21 cellular contexts compared by ENCODE assay signal in the genomic region with DNA sequence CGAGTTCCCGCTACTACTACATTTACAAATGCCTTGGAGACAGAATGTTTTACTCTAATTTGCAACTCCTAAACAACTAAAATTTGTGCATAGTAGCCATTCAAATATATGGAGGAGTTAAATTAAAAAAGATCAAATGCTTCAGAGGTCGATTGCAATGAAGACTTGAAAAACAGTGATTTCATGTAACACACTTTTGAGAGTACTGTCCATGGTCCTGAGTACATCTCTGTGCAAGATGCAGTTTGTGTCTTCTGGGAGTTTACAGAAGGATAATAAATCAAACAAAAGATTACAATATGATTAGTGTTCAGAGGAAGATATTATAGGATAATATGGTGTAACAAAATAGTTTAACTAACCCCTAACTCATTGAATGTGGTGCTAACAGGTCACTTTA.
DNase-seq lines count a peak whose midpoint lies in the region; FAIRE-seq and TF ChIP-seq lines count a peak whose summit lies in the region.
"Had no signal": no experiment of that assay in that cellular context is flagged by ENCODE, and none has a peak within 500 bp of the region (broad histone marks: within the 10 kb centered on the region; RNA-seq: fewer than 3 reads in every experiment).

No MANE protein-coding gene starts in this region.

- no peak overlapping the region for H4K8ac ChIP-seq in neuronal stem cell (ENCODE audit: low read depth, low read length)

- H4K91ac ChIP-seq in neuronal stem cell (ENCODE audit: low read depth, low read length, poor library complexity) = no peak overlapping the region

- H3K79me1 ChIP-seq in neuronal stem cell (ENCODE audit: low read depth, low read length) = no peaks in the 10 kb centered on the region

- H3K36me3 Mint-ChIP-seq in endothelial cell (ENCODE audit: low read depth, unreplicated experiment) = no peaks in the 10 kb centered on the region
- no peaks in the 10 kb centered on the region for H3K36me3 Mint-ChIP-seq in activated naive CD4-positive, alpha-beta T cell treated with anti-CD3 and anti-CD28 coated beads, Interleukin-2, amount 10 ng/mL, durations not matched to agents 7 days and 5 days
- no peaks in the 10 kb centered on the region for H3K36me3 Mint-ChIP-seq in Caco-2 (ENCODE audit: insufficient read depth, unreplicated experiment)

- no peak overlapping the region for H3K27ac ChIP-seq in neuronal stem cell (replicated peaks; ENCODE audit: low read length)
- H3K27ac ChIP-seq in kidney (ENCODE audit: low read depth in 2 of 2, low read length in 2 of 2) = no peak overlapping the region
- H3K27ac ChIP-seq: gastroesophageal sphincter, sigmoid colon, thyroid gland had no signal

- DNase-seq in HT-29 (ENCODE audit: low spot score) (peak; percentile 5), NT2/D1 (ENCODE audit: low read depth, low spot score) (peak; percentile 8), endothelial cell (ENCODE audit: low spot score) (peak; percentile 9), neuronal stem cell (ENCODE audit: low spot score) (peak; percentile 12), kidney (no peak), Caco-2 (no peak)
- DNase-seq in activated naive CD4-positive, alpha-beta T cell treated with anti-CD3 and anti-CD28 coated beads, Interleukin-2, amount 10 ng/mL, durations not matched to agents 7 days and 5 days = no peak
- DNase-seq: activated effector memory CD4-positive, alpha-beta T cell treated with anti-CD3 and anti-CD28 coated beads, Interleukin-2, amount 50 U/mL, for 16 hours; AML-193; amniotic stem cell; NCI-H1694; NCI-H345; NK-92 treated with Interleukin-12 subunit alpha and Interleukin-12 subunit beta, amount 100 ng/mL, for 24 hours; sigmoid colon; stimulated activated CD4-positive, alpha-beta T cell treated with anti-CD3 and anti-CD28 coated beads, Interleukin-1b, Interleukin-23, amount 100 ng/mL, for 48 hours; stimulated activated naive CD4-positive, alpha-beta T cell; T-helper 1 cell; thyroid gland had no signal

- H2BK12ac ChIP-seq in neuronal stem cell (ENCODE audit: low read length) = no peak overlapping the region

- H3K4ac ChIP-seq in neuronal stem cell (ENCODE audit: low read length) = no peak overlapping the region

- no peak overlapping the region for H2AFZ ChIP-seq in neuronal stem cell (ENCODE audit: low read length)

- no peaks in the 10 kb centered on the region for H3K9me3 ChIP-seq in NT2/D1 (ENCODE audit: insufficient read depth, low read length)
- H3K9me3 ChIP-seq in neuronal stem cell (replicated peaks in 1 of 2; ENCODE audit: control insufficient read depth in 2 of 2, insufficient read depth in 1 of 2, low read depth in 1 of 2, low read length in 2 of 2) = no peaks in the 10 kb centered on the region
- H3K9me3 ChIP-seq in kidney (ENCODE audit: control insufficient read depth in 1 of 2, low read length in 2 of 2) = no peaks in the 10 kb centered on the region
- H3K9me3 ChIP-seq in Caco-2 = no peaks in the 10 kb centered on the region
- H3K9me3 ChIP-seq: gastroesophageal sphincter, sigmoid colon, thyroid gland had no signal

- H3K9me3 Mint-ChIP-seq in endothelial cell (ENCODE audit: unreplicated experiment) (no peaks in the 10 kb centered on the region), Caco-2 (ENCODE audit: unreplicated experiment) (no peaks in the 10 kb centered on the region)
- H3K9me3 Mint-ChIP-seq in activated naive CD4-positive, alpha-beta T cell treated with anti-CD3 and anti-CD28 coated beads, Interleukin-2, amount 10 ng/mL, durations not matched to agents 7 days and 5 days = peaks cover 2% of the 10 kb centered on the region

- H3K4me1 Mint-ChIP-seq in endothelial cell (ENCODE audit: unreplicated experiment) = no peaks in the 10 kb centered on the region
- no peaks in the 10 kb centered on the region for H3K4me1 Mint-ChIP-seq in activated naive CD4-positive, alpha-beta T cell treated with anti-CD3 and anti-CD28 coated beads, Interleukin-2, amount 10 ng/mL, durations not matched to agents 7 days and 5 days
- H3K4me1 Mint-ChIP-seq in Caco-2 (ENCODE audit: low read depth, unreplicated experiment) = no peaks in the 10 kb centered on the region
- H3K4me1 Mint-ChIP-seq: central memory CD8-positive, alpha-beta T cell had no signal

- H3K23ac ChIP-seq in neuronal stem cell (ENCODE audit: low read depth, low read length, poor library complexity) = no peak overlapping the region

- no peak for FAIRE-seq in kidney (lab: Jason Lieb, UNC)
- FAIRE-seq: GM18507 had no signal

- H2AK5ac ChIP-seq in neuronal stem cell (ENCODE audit: low read depth, low read length) = no peak overlapping the region

- intact Hi-C loops in kidney (cut with DNase I) = no loop called here
- intact Hi-C loops in Caco-2 (cut with micrococcal nuclease; ENCODE audit: unreplicated experiment) = no loop called here

- H3K4me3 ChIP-seq in NT2/D1 (ENCODE audit: insufficient read length, low read depth) = no peak overlapping the region
- H3K4me3 ChIP-seq in neuronal stem cell (ENCODE audit: low read length in 2 of 2) = no peak overlapping the region
- no peak overlapping the region for H3K4me3 ChIP-seq in kidney (ENCODE audit: low read length in 2 of 2)
- H3K4me3 ChIP-seq in Caco-2 (ENCODE audit: low read depth, low read length) = no peak overlapping the region
- H3K4me3 ChIP-seq: gastroesophageal sphincter, sigmoid colon, thyroid gland had no signal

- no peak overlapping the region for H2BK15ac ChIP-seq in neuronal stem cell (ENCODE audit: low read length)

- H3K18ac ChIP-seq in neuronal stem cell (ENCODE audit: low read length) = no peak overlapping the region

- H3K4me2 ChIP-seq in neuronal stem cell (ENCODE audit: insufficient read depth, low read length, poor library complexity, severe bottlenecking) = no peak overlapping the region

- H3K36me3 ChIP-seq in NT2/D1 (ENCODE audit: insufficient read depth, insufficient read length, low read length) (no peaks in the 10 kb centered on the region), neuronal stem cell (replicated peaks in 1 of 2; ENCODE audit: control insufficient read depth in 2 of 2, insufficient read depth in 2 of 2, low read length in 2 of 2) (no peaks in the 10 kb centered on the region), kidney (ENCODE audit: control insufficient read depth in 1 of 2, insufficient read depth in 2 of 2, low read length in 2 of 2) (no peaks in the 10 kb centered on the region), Caco-2 (ENCODE audit: control insufficient read depth, insufficient read depth, low read length) (no peaks in the 10 kb centered on the region)
- H3K36me3 ChIP-seq: gastroesophageal sphincter, sigmoid colon, thyroid gland had no signal

- H3K4me1 ChIP-seq in NT2/D1 (ENCODE audit: insufficient read depth, insufficient read length) (no peaks in the 10 kb centered on the region), neuronal stem cell (ENCODE audit: control insufficient read depth in 2 of 2, insufficient read depth in 1 of 2, low read depth in 1 of 2, low read length in 2 of 2) (no peaks in the 10 kb centered on the region), kidney (ENCODE audit: control insufficient read depth in 1 of 2, insufficient read depth in 1 of 2, low read depth in 1 of 2, low read length in 2 of 2) (no peaks in the 10 kb centered on the region), Caco-2 (no peaks in the 10 kb centered on the region)
- H3K4me1 ChIP-seq: gastroesophageal sphincter, sigmoid colon, thyroid gland had no signal

- H3K4me3 Mint-ChIP-seq in endothelial cell (ENCODE audit: unreplicated experiment) = no peak overlapping the region
- no peak overlapping the region for H3K4me3 Mint-ChIP-seq in activated naive CD4-positive, alpha-beta T cell treated with anti-CD3 and anti-CD28 coated beads, Interleukin-2, amount 10 ng/mL, durations not matched to agents 7 days and 5 days
- H3K4me3 Mint-ChIP-seq in Caco-2 (ENCODE audit: unreplicated experiment) = no peak overlapping the region
- H3K4me3 Mint-ChIP-seq: central memory CD8-positive, alpha-beta T cell had no signal

- no peak overlapping the region for H2BK120ac ChIP-seq in neuronal stem cell (ENCODE audit: low read depth, low read length)

- H2BK5ac ChIP-seq in neuronal stem cell (ENCODE audit: low read length) = no peak overlapping the region

- CTCF ChIA-PET in activated naive CD4-positive, alpha-beta T cell treated with anti-CD3 and anti-CD28 coated beads, Interleukin-2, amount 10 ng/mL, durations not matched to agents 7 days and 5 days (lab: Charles Lee) = no interaction called here
- CTCF ChIA-PET in Caco-2 (lab: Charles Lee) = no interaction called here

- TF ChIP-seq CTCF in endothelial cell (IDR thresholded peaks at IDR 0.05; ENCODE audit: unreplicated experiment) = no peak
- TF ChIP-seq CTCF in kidney (IDR thresholded peaks at IDR 0.05; ENCODE audit: borderline replicate concordance, extremely low read depth, insufficient read depth) = no peak
- TF ChIP-seq CTCF in Caco-2 (IDR thresholded peaks at IDR 0.05; ENCODE audit: insufficient read depth in 1 of 2, low read depth in 1 of 2, low read length in 1 of 2, severe bottlenecking in 1 of 2, unreplicated experiment in 1 of 2) = no peak

- no CpG with 5 or more reads among the region's 3 CpGs for WGBS in neuronal stem cell (ENCODE audit: extremely low coverage in 2 of 2, insufficient read length in 2 of 2, insufficient replicate concordance in 1 of 2), 2 donors

- H3K27ac Mint-ChIP-seq in endothelial cell (ENCODE audit: unreplicated experiment) (no peak overlapping the region), Caco-2 (ENCODE audit: unreplicated experiment) (no peak overlapping the region)
- no peak overlapping the region for H3K27ac Mint-ChIP-seq in activated naive CD4-positive, alpha-beta T cell treated with anti-CD3 and anti-CD28 coated beads, Interleukin-2, amount 10 ng/mL, durations not matched to agents 7 days and 5 days

- no peak overlapping the region for H3K14ac ChIP-seq in neuronal stem cell (ENCODE audit: low read length)

- POLR2A ChIA-PET in Caco-2 (lab: Charles Lee) = no interaction called here

- H3K27me3 ChIP-seq in NT2/D1 (ENCODE audit: insufficient read depth, insufficient read length) (no peaks in the 10 kb centered on the region), neuronal stem cell (ENCODE audit: control insufficient read depth in 3 of 3, insufficient read depth in 3 of 3, low read depth in 1 of 3, low read length in 3 of 3) (no peaks in the 10 kb centered on the region), Caco-2 (replicated peaks; ENCODE audit: control insufficient read depth, insufficient read depth, low read length) (no peaks in the 10 kb centered on the region)
- H3K27me3 ChIP-seq: gastroesophageal sphincter, sigmoid colon, thyroid gland had no signal

- H3K27me3 Mint-ChIP-seq in endothelial cell (ENCODE audit: unreplicated experiment) = no peaks in the 10 kb centered on the region
- H3K27me3 Mint-ChIP-seq in activated naive CD4-positive, alpha-beta T cell treated with anti-CD3 and anti-CD28 coated beads, Interleukin-2, amount 10 ng/mL, durations not matched to agents 7 days and 5 days = no peaks in the 10 kb centered on the region
- H3K27me3 Mint-ChIP-seq in Caco-2 (ENCODE audit: insufficient read depth, unreplicated experiment) = no peaks in the 10 kb centered on the region
- H3K27me3 Mint-ChIP-seq: central memory CD8-positive, alpha-beta T cell had no signal

- H3K9ac ChIP-seq in NT2/D1 (ENCODE audit: insufficient read length, low read depth) = no peak overlapping the region
- no peak overlapping the region for H3K9ac ChIP-seq in neuronal stem cell (ENCODE audit: low read depth, low read length, poor library complexity)
- H3K9ac ChIP-seq in kidney (ENCODE audit: low read length in 2 of 2) = no peak overlapping the region

- no TSS peak for BruUV-seq in Caco-2 (replicated peaks; lab: Mats Ljungman, UMichigan)

Comparison
In these comparisons a context has a peak if more than half of its experiments do, and no peak if none do; other contexts are left out.
1. DNase-seq: peak in HT-29 (single experiment), NT2/D1 (single experiment), endothelial cell (single experiment) and neuronal stem cell (single experiment); none in activated naive CD4-positive, alpha-beta T cell treated with anti-CD3 and anti-CD28 coated beads, Interleukin-2, amount 10 ng/mL, durations not matched to agents 7 days and 5 days (single experiment), kidney (single experiment) and Caco-2 (0 of 2).